In genomic region chr9:70924905-70925547, GRCh38 we compare ENCODE assay signal across 9 cellular contexts.
A peak's percentile ranks its signal among the peaks of the same experiment; 100 is the strongest.
DNase-seq lines count a peak whose midpoint lies in the region; ATAC-seq, FAIRE-seq and TF ChIP-seq lines count a peak whose summit lies in the region.
"Had no signal": no experiment of that assay in that cellular context is flagged by ENCODE, and none has a peak within 500 bp of the region (broad histone marks: within the 10 kb centered on the region; RNA-seq: fewer than 3 reads in every experiment).

No MANE protein-coding gene starts in this region.

- H3K27me3 ChIP-seq in OCI-LY1 (ENCODE audit: insufficient read depth, low read length) (no peaks in the 10 kb centered on the region), right lobe of liver (no peaks in the 10 kb centered on the region)

- no peaks in the 10 kb centered on the region for H3K36me3 Mint-ChIP-seq in activated T-cell treated with anti-CD3 and anti-CD28 coated beads, Interleukin-2, amount 50 U/mL, for 72 hours (ENCODE audit: insufficient read depth in 2 of 2)
- no peaks in the 10 kb centered on the region for H3K36me3 Mint-ChIP-seq in activated T-cell treated with anti-CD3 and anti-CD28 coated beads, Interleukin-2, amount 50 U/mL, for 24 hours (ENCODE audit: low read depth)
- no peaks in the 10 kb centered on the region for H3K36me3 Mint-ChIP-seq in type B pancreatic cell

- H3K4me3 Mint-ChIP-seq in activated T-cell treated with anti-CD3 and anti-CD28 coated beads, Interleukin-2, amount 50 U/mL, for 72 hours: no peak overlapping the region
- H3K4me3 Mint-ChIP-seq in activated T-cell treated with anti-CD3 and anti-CD28 coated beads, Interleukin-2, amount 50 U/mL, for 24 hours: no peak overlapping the region
- no peak overlapping the region for H3K4me3 Mint-ChIP-seq in type B pancreatic cell

- H3F3A ChIP-seq in OCI-LY1 (ENCODE audit: insufficient read depth, low read length): no peaks in the 10 kb centered on the region; the same call in 1 of the 2 replicates

- intact Hi-C loops in right lobe of liver (cut with DNase I): loop anchor here in 1 of 2 donors (5.0 kb wide), 1 partner anchor 327 kb away; no protein-coding TSS in a partner anchor

- FAIRE-seq in HTR-8/SVneo (lab: Jason Lieb, UNC): peak; percentile 60

- H3K9me2 ChIP-seq in OCI-LY1 (ENCODE audit: low read depth, low read length): no peaks in the 10 kb centered on the region

- H3K36me3 ChIP-seq in OCI-LY1 (ENCODE audit: insufficient read depth, low read length) (no peaks in the 10 kb centered on the region), right lobe of liver (no peaks in the 10 kb centered on the region)

- H3K4me1 Mint-ChIP-seq in activated T-cell treated with anti-CD3 and anti-CD28 coated beads, Interleukin-2, amount 50 U/mL, for 72 hours (ENCODE audit: low read depth): no peaks in the 10 kb centered on the region
- H3K4me1 Mint-ChIP-seq in activated T-cell treated with anti-CD3 and anti-CD28 coated beads, Interleukin-2, amount 50 U/mL, for 24 hours (ENCODE audit: low read depth): no peaks in the 10 kb centered on the region
- H3K4me1 Mint-ChIP-seq in type B pancreatic cell (ENCODE audit: unreplicated experiment): no peaks in the 10 kb centered on the region

- H3K4me1 ChIP-seq in OCI-LY1 (ENCODE audit: insufficient read depth, low read length, severe bottlenecking) (no peaks in the 10 kb centered on the region), right lobe of liver (no peaks in the 10 kb centered on the region)

- no peak overlapping the region for H2AFZ ChIP-seq in OCI-LY1 (ENCODE audit: low read length)

- H3K79me2 ChIP-seq in OCI-LY1 (ENCODE audit: insufficient read depth, low read length): no peaks in the 10 kb centered on the region

- H3K27me3 Mint-ChIP-seq in activated T-cell treated with anti-CD3 and anti-CD28 coated beads, Interleukin-2, amount 50 U/mL, for 72 hours (ENCODE audit: low read depth): no peaks in the 10 kb centered on the region
- H3K27me3 Mint-ChIP-seq in activated T-cell treated with anti-CD3 and anti-CD28 coated beads, Interleukin-2, amount 50 U/mL, for 24 hours: no peaks in the 10 kb centered on the region
- H3K27me3 Mint-ChIP-seq in type B pancreatic cell: no peaks in the 10 kb centered on the region

- ATAC-seq in activated T-cell treated with anti-CD3 and anti-CD28 coated beads, Interleukin-2, amount 50 U/mL, for 72 hours (replicated peaks in 1 of 2): peak; percentile 61 to 69
- peak; percentile 88 for ATAC-seq in GM21576 (IDR thresholded peaks at IDR 0.05; ENCODE audit: unreplicated experiment)
- peak; percentile 99 for ATAC-seq in right lobe of liver

- no peaks in the 10 kb centered on the region for H4K20me1 ChIP-seq in OCI-LY1 (ENCODE audit: insufficient read depth, low read length)

- H3K9me3 ChIP-seq in OCI-LY1 (ENCODE audit: low read length): no peaks in the 10 kb centered on the region
- H3K9me3 ChIP-seq in right lobe of liver: no peaks in the 10 kb centered on the region

- H3K27ac ChIP-seq in OCI-LY1 (ENCODE audit: low read depth, low read length, poor library complexity, severe bottlenecking): no peak overlapping the region
- peak overlapping the region; percentile 51 to 66 for H3K27ac ChIP-seq in coronary artery
- no peak overlapping the region for H3K27ac ChIP-seq in right lobe of liver
- H3K27ac ChIP-seq: epithelial cell of prostate had no signal

- H3K4me2 ChIP-seq in OCI-LY1 (ENCODE audit: low read length): no peak overlapping the region

- H3K4me3 ChIP-seq in OCI-LY1 (ENCODE audit: low read depth, low read length, poor library complexity, severe bottlenecking) (no peak overlapping the region), coronary artery (peak overlapping the region; percentile 57), right lobe of liver (no peak overlapping the region)

- no peak overlapping the region for H3K9ac ChIP-seq in OCI-LY1 (ENCODE audit: low read length)

- TF ChIP-seq POLR2A in right lobe of liver (IDR thresholded peaks at IDR 0.05): no peak

- no peaks in the 10 kb centered on the region for H3K9me3 Mint-ChIP-seq in activated T-cell treated with anti-CD3 and anti-CD28 coated beads, Interleukin-2, amount 50 U/mL, for 72 hours
- H3K9me3 Mint-ChIP-seq in activated T-cell treated with anti-CD3 and anti-CD28 coated beads, Interleukin-2, amount 50 U/mL, for 24 hours: no peaks in the 10 kb centered on the region
- peaks cover 3% of the 10 kb centered on the region for H3K9me3 Mint-ChIP-seq in type B pancreatic cell

- H3K27ac Mint-ChIP-seq in activated T-cell treated with anti-CD3 and anti-CD28 coated beads, Interleukin-2, amount 50 U/mL, for 72 hours: no peak overlapping the region
- no peak overlapping the region for H3K27ac Mint-ChIP-seq in activated T-cell treated with anti-CD3 and anti-CD28 coated beads, Interleukin-2, amount 50 U/mL, for 24 hours
- no peak overlapping the region for H3K27ac Mint-ChIP-seq in type B pancreatic cell

- DNase-seq in activated T-cell treated with anti-CD3 and anti-CD28 coated beads, Interleukin-2, amount 50 U/mL, for 72 hours: peak in 1 of 2 donors; percentile 11
- no peak for DNase-seq in activated T-cell treated with anti-CD3 and anti-CD28 coated beads, Interleukin-2, amount 50 U/mL, for 24 hours
- DNase-seq in HTR-8/SVneo (ENCODE audit: insufficient read length, low spot score) (peak; percentile 36), coronary artery (ENCODE audit: low spot score) (no peak), right lobe of liver (peak in 1 of 3 donors; percentile 50), type B pancreatic cell (ENCODE audit: extremely low spot score, unreplicated experiment) (no peak)

- WGBS in right lobe of liver (ENCODE audit: insufficient coverage, low coverage, low lambda C conversion rate, missing lambda C conversion rate): 6% methylated on average over 9 of the region's 9 CpGs

- TF ChIP-seq CTCF in OCI-LY1 (IDR thresholded peaks at IDR 0.05; ENCODE audit: low read length) (peak; percentile 78), coronary artery (IDR thresholded peaks at IDR 0.05) (peak; percentile 48), right lobe of liver (IDR thresholded peaks at IDR 0.05) (peak; percentile 81 to 94 (median 88)), type B pancreatic cell (conservative IDR thresholded peaks at IDR 0.05) (peak; percentile 88)

Comparison
In these comparisons a context has a peak if more than half of its experiments do, and no peak if none do; other contexts are left out.
1. H3K27ac ChIP-seq: peak in coronary artery (2 of 2); none in OCI-LY1 (single experiment) and right lobe of liver (0 of 3).
2. Peak in every context shown above with its lines, with median percentiles within 50 percentile points of each other: ATAC-seq and CTCF ChIP-seq.